Comparison of ENCODE assay signal across 7 cellular contexts in genomic region chr3:192788816-192789515, GRCh38.
DNase-seq lines count a peak whose midpoint lies in the region; ATAC-seq, FAIRE-seq and TF ChIP-seq lines count a peak whose summit lies in the region.
"Not testable (repeated sequence)": the region's sequence is repeated elsewhere in the genome, so short reads cannot be mapped to it uniquely, and the experiment has no call there.

No MANE protein-coding gene starts in this region.

- H3K4me3 ChIP-seq in GM23338 (peak overlapping the region; percentile 47), smooth muscle cell (peak overlapping the region; percentile 26)
- not testable (repeated sequence) for H3K4me3 ChIP-seq in Panc1 (ENCODE audit: low read depth in 2 of 2, low read length in 2 of 2); H1 (ENCODE audit: extremely low read depth in 1 of 4, insufficient read depth in 2 of 4, low read depth in 3 of 4, low read length in 4 of 4); hepatocyte; mesendoderm (ENCODE audit: low read length)

- not testable (repeated sequence) for H3K27me3 Mint-ChIP-seq in GM23338 (ENCODE audit: insufficient read depth, low read depth, poor library complexity)

- CTCF ChIA-PET in Panc1 (lab: Charles Lee): not testable (repeated sequence)
- CTCF ChIA-PET in H1 (lab: Charles Lee; ENCODE audit: partially characterized antibody): interaction anchor here (0.6 to 7.8 kb wide), 34 partner anchors 9 to 784 kb away, joined by 3 to 54 read pairs (median 4); no protein-coding TSS in a partner anchor

- H3K4me1 Mint-ChIP-seq in GM23338: not testable (repeated sequence)

- not testable (repeated sequence) for BruUV-seq in Panc1 (replicated peaks; lab: Mats Ljungman, UMichigan)

- not testable (repeated sequence) for H3K4me1 ChIP-seq in GM23338 (ENCODE audit: insufficient read depth); Panc1 (ENCODE audit: control insufficient read depth, insufficient read depth, low read length); H1 (replicated peaks in 1 of 4; ENCODE audit: control insufficient read depth in 3 of 4, insufficient read depth in 4 of 4, low read length in 3 of 4); hepatocyte (ENCODE audit: insufficient read depth); mesendoderm (ENCODE audit: control insufficient read depth, low read depth, low read length); smooth muscle cell (ENCODE audit: low read depth)

- not testable (repeated sequence) for H3K56ac ChIP-seq in H1 (replicated peaks; ENCODE audit: insufficient read length, low read depth, low read length); mesendoderm (ENCODE audit: low read length)

- H3K4me3 Mint-ChIP-seq in GM23338: not testable (repeated sequence)

- peak overlapping the region; percentile 42 for H3K4me2 ChIP-seq in GM23338
- not testable (repeated sequence) for H3K4me2 ChIP-seq in H1 (ENCODE audit: insufficient read depth in 1 of 2, low read depth in 2 of 2, low read length in 2 of 2); mesendoderm (ENCODE audit: low read length)
- peak overlapping the region; percentile 66 for H3K4me2 ChIP-seq in hepatocyte
- peak overlapping the region; percentile 48 for H3K4me2 ChIP-seq in smooth muscle cell

- not testable (repeated sequence) for H2BK15ac ChIP-seq in H1 (ENCODE audit: low read length); mesendoderm (replicated peaks; ENCODE audit: low read depth)

- H4K5ac ChIP-seq in H1 (ENCODE audit: insufficient read length, low read depth, low read length); mesendoderm (ENCODE audit: low read length): not testable (repeated sequence)

- not testable (repeated sequence) for H2BK20ac ChIP-seq in H1 (ENCODE audit: low read length)

- H3K9me3 ChIP-seq in Panc1 (ENCODE audit: control insufficient read depth, insufficient read depth, low read depth, low read length); H1 (ENCODE audit: insufficient read depth in 2 of 2, low read depth in 1 of 2, low read length in 1 of 2); hepatocyte (ENCODE audit: low read depth); smooth muscle cell (replicated peaks; ENCODE audit: low read depth): not testable (repeated sequence)

- H3K18ac ChIP-seq in H1 (ENCODE audit: extremely low read depth, low read length); mesendoderm (ENCODE audit: low read length): not testable (repeated sequence)

- not testable (repeated sequence) for H3K36me3 ChIP-seq in GM23338 (ENCODE audit: insufficient read depth); Panc1 (ENCODE audit: control insufficient read depth, insufficient read depth, low read length); H1 (ENCODE audit: control insufficient read depth in 2 of 4, insufficient read depth in 4 of 4, low read length in 3 of 4); hepatocyte (replicated peaks; ENCODE audit: insufficient read depth, low read depth); mesendoderm (ENCODE audit: control insufficient read depth, insufficient read depth, low read length); smooth muscle cell (ENCODE audit: low read depth)

- not testable (repeated sequence) for H4K91ac ChIP-seq in H1 (replicated peaks; ENCODE audit: insufficient read length, low read length)

- peak; percentile 61 to 65 for TF ChIP-seq RAD21 in H1 (IDR thresholded peaks at IDR 0.05 in 1 of 2, conservative IDR thresholded peaks at IDR 0.05 in 1 of 2; ENCODE audit: low read depth in 2 of 2, low read length in 2 of 2)

- not testable (repeated sequence) for H3F3A ChIP-seq in GM23338 (replicated peaks; ENCODE audit: low read depth); smooth muscle cell (ENCODE audit: low read depth)

- H3K27me3 ChIP-seq in GM23338 (ENCODE audit: insufficient read depth); Panc1 (ENCODE audit: control insufficient read depth, insufficient read depth, low read length); H1 (replicated peaks in 1 of 4; ENCODE audit: control insufficient read depth in 3 of 4, extremely low read depth in 1 of 4, insufficient read depth in 3 of 4, low read length in 3 of 4); hepatocyte; mesendoderm (ENCODE audit: insufficient read depth, low read length, poor library complexity); smooth muscle cell (ENCODE audit: low read depth): not testable (repeated sequence)

- H2BK12ac ChIP-seq in H1 (ENCODE audit: low read depth, low read length): not testable (repeated sequence)

- not testable (repeated sequence) for H3K27ac Mint-ChIP-seq in GM23338

- not testable (repeated sequence) for FAIRE-seq in H1 (lab: Jason Lieb, UNC)

- POLR2A ChIA-PET in Panc1 (lab: Charles Lee); H1 (lab: Charles Lee; ENCODE audit: partially characterized antibody): not testable (repeated sequence)

- H2AK5ac ChIP-seq in H1 (ENCODE audit: low read depth, low read length); mesendoderm (ENCODE audit: low read length): not testable (repeated sequence)

- H3K9me2 ChIP-seq in GM23338 (ENCODE audit: insufficient read depth); hepatocyte (replicated peaks; ENCODE audit: insufficient read depth): not testable (repeated sequence)

- not testable (repeated sequence) for H3K9ac ChIP-seq in H1 (replicated peaks in 1 of 4; ENCODE audit: extremely low read depth in 1 of 4, low read depth in 3 of 4, low read length in 3 of 4); mesendoderm (ENCODE audit: low read length); smooth muscle cell (ENCODE audit: low read depth)

- not testable (repeated sequence) for H4K20me1 ChIP-seq in GM23338 (replicated peaks; ENCODE audit: insufficient read depth); H1 (replicated peaks in 1 of 2; ENCODE audit: control insufficient read depth in 1 of 2, insufficient read depth in 2 of 2, low read length in 2 of 2); hepatocyte (ENCODE audit: insufficient read depth, poor library complexity, severe bottlenecking); smooth muscle cell (ENCODE audit: low read depth)

- in situ Hi-C loops in Panc1 (cut with HindIII; ENCODE audit: low pct_unique_long_range_greater_than_20kb, low sequenced_read_pairs): not testable (repeated sequence)

- DNase-seq in GM23338 (ENCODE audit: low spot score) (peak; percentile 78), H1 (ENCODE audit: low read depth in 1 of 2, low spot score in 2 of 2) (peak; percentile 10 to 85), hepatocyte (ENCODE audit: low spot score) (peak; percentile 17), mesendoderm (peak; percentile 16)
- DNase-seq in Panc1 (ENCODE audit: low read depth, low spot score); smooth muscle cell (lab: John Stamatoyannopoulos, UW; ENCODE audit: unreplicated experiment): not testable (repeated sequence)

- H3K4ac ChIP-seq in H1 (replicated peaks; ENCODE audit: insufficient read length, low read depth, low read length); mesendoderm (ENCODE audit: low read depth, low read length): not testable (repeated sequence)

- H3K27ac ChIP-seq in C4-2B; GM23338 (ENCODE audit: low read depth); Panc1 (ENCODE audit: low read length); H1 (ENCODE audit: low read depth, low read length); hepatocyte; mesendoderm (ENCODE audit: low read depth, low read length); smooth muscle cell (ENCODE audit: low read depth): not testable (repeated sequence)

- H3K14ac ChIP-seq in H1 (ENCODE audit: insufficient read length): not testable (repeated sequence)

- not testable (repeated sequence) for TF ChIP-seq POLR2A in H1 (IDR thresholded peaks at IDR 0.05; ENCODE audit: control extremely low read depth in 1 of 2, low read depth in 2 of 2, low read length in 2 of 2)

- H2AFZ ChIP-seq in GM23338; H1 (ENCODE audit: low read length); hepatocyte; smooth muscle cell (ENCODE audit: low read depth): not testable (repeated sequence)

- intact Hi-C loops in Panc1 (cut with micrococcal nuclease; ENCODE audit: unreplicated experiment): not testable (repeated sequence)

- not testable (repeated sequence) for TF ChIP-seq EP300 in H1 (IDR thresholded peaks at IDR 0.05; ENCODE audit: borderline replicate concordance in 1 of 2, low read depth in 2 of 2, low read length in 2 of 2)

- not testable (repeated sequence) for ATAC-seq in GM23338, Panc1

- not testable (repeated sequence) for H4K8ac ChIP-seq in H1 (ENCODE audit: extremely low read depth, insufficient read depth, low read length); mesendoderm (ENCODE audit: low read depth, low read length)

- H3K23ac ChIP-seq in H1 (ENCODE audit: insufficient read length); mesendoderm (ENCODE audit: low read length): not testable (repeated sequence)

- H3K79me2 ChIP-seq in GM23338 (replicated peaks; ENCODE audit: insufficient read depth); H1 (ENCODE audit: control insufficient read depth in 1 of 2, insufficient read depth in 2 of 2, low read length in 2 of 2); hepatocyte; mesendoderm (ENCODE audit: control insufficient read depth, insufficient read depth, low read length); smooth muscle cell (ENCODE audit: low read depth): not testable (repeated sequence)

- not testable (repeated sequence) for H3K36me3 Mint-ChIP-seq in GM23338 (ENCODE audit: low read depth)

- TF ChIP-seq CTCF in C4-2B (conservative IDR thresholded peaks at IDR 0.05): peak; percentile 53
- TF ChIP-seq CTCF in GM23338 (conservative IDR thresholded peaks at IDR 0.05; ENCODE audit: low read depth in 2 of 2): peak; percentile 63 to 87
- peak; percentile 15; the same call in 1 of the 2 replicates for TF ChIP-seq CTCF in Panc1 (IDR thresholded peaks at IDR 0.05)
- TF ChIP-seq CTCF in H1 (IDR thresholded peaks at IDR 0.05; ENCODE audit: control extremely low read depth in 1 of 3, insufficient read depth in 1 of 3, low read depth in 1 of 3, low read length in 3 of 3): peak; percentile 48 to 56 (median 54)
- TF ChIP-seq CTCF in hepatocyte (IDR thresholded peaks at IDR 0.05; ENCODE audit: poor library complexity): peak; percentile 22
- TF ChIP-seq CTCF in smooth muscle cell (IDR thresholded peaks at IDR 0.05; ENCODE audit: borderline replicate concordance, insufficient read depth, poor library complexity, severe bottlenecking): peak; percentile 19

- WGBS in H1 (ENCODE audit: extremely low coverage in 1 of 2, insufficient coverage in 1 of 2, insufficient read length in 1 of 2, insufficient replicate concordance in 2 of 2, low coverage in 1 of 2, low lambda C conversion rate in 2 of 2, missing lambda C conversion rate in 1 of 2), 2 experiments: 96% methylated on average over 32 of the region's 57 CpGs; no CpG with 5 or more reads in 1 of the 2 experiments
- 80% methylated on average over 34 of the region's 57 CpGs for WGBS in hepatocyte (ENCODE audit: low lambda C conversion rate, missing lambda C conversion rate)
- WGBS in mesendoderm (ENCODE audit: extremely low coverage, insufficient coverage, low lambda C conversion rate): no CpG with 5 or more reads among the region's 57 CpGs
- WGBS in smooth muscle cell (ENCODE audit: low lambda C conversion rate): 69% methylated on average over 35 of the region's 57 CpGs

- not testable (repeated sequence) for H2BK120ac ChIP-seq in H1 (replicated peaks; ENCODE audit: low read depth, low read length); mesendoderm (ENCODE audit: low read depth, low read length)

- not testable (repeated sequence) for H3K79me1 ChIP-seq in H1 (ENCODE audit: low read depth, low read length); mesendoderm (ENCODE audit: low read length)

- not testable (repeated sequence) for H3K23me2 ChIP-seq in H1 (ENCODE audit: low read depth, low read length)

- not testable (repeated sequence) for H3K9me3 Mint-ChIP-seq in GM23338

- H2BK5ac ChIP-seq in H1 (ENCODE audit: low read depth, low read length); mesendoderm (ENCODE audit: low read length): not testable (repeated sequence)

Comparison
In these comparisons a context has a peak if more than half of its experiments do, and no peak if none do; other contexts are left out.
1. CTCF ChIP-seq: peak in every context shown above with its lines; median percentile 75 in GM23338; 54 in H1; 53 in C4-2B; 22 in hepatocyte; 19 in smooth muscle cell; 15 in Panc1.